ENCODE assay signal across 8 cellular contexts in the genomic region with DNA sequence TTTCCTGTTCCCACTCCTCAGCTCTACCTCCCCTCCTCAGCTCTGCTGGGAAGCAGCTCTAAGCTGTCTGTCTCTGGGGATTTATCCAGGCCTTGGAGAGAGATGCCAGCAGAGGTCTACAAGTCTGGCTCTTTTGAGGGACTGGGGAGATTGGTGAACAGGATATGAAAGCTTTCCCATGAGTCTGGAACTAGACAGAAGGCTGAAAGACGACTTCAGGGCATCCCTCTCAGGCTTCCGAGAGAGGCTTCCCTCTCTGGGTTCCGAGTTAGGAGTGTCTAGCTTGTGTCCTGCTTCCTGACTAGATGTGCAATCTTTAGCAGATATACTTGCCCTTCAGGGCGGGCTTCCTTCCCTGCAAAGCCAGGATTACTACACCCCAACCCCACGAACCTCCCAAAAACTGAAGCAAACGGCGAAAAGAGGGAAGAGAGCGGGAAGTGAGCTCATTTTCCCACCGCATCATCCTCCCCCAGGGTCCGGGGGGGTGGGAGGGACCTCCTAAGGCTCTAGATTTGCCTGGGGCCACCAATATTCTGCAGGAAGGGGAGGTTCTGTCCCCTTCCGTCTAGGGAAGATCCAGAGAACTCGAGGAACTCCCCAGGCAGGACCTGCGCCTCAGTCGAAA. TPM values are rescaled to one million over a fixed set of nuclear protein-coding genes. Genes with fewer than 3 reads are reported as not detected.
DNase-seq lines count a peak whose midpoint lies in the region; ATAC-seq and TF ChIP-seq lines count a peak whose summit lies in the region.

No MANE protein-coding gene starts in this region.

- H3K4me1 ChIP-seq in mucosa of rectum (ENCODE audit: control insufficient read depth in 2 of 2, insufficient read depth in 2 of 2, low read length in 2 of 2) = peaks cover 9 to 13% of the 10 kb centered on the region in 2 donors
- peaks cover 31% of the 10 kb centered on the region for H3K4me1 ChIP-seq in vagina

- TF ChIP-seq POLR2A in vagina (IDR thresholded peaks at IDR 0.05) = no peak

- no peak for TF ChIP-seq CTCF in epithelial cell of proximal tubule (conservative IDR thresholded peaks at IDR 0.05; ENCODE audit: low read depth, low read length)
- no peak for TF ChIP-seq CTCF in vagina (IDR thresholded peaks at IDR 0.05)

- H3K36me3 ChIP-seq in mucosa of rectum (ENCODE audit: control insufficient read depth in 2 of 2, insufficient read depth in 2 of 2, low read length in 2 of 2) (peaks cover 11 to 14% of the 10 kb centered on the region in 2 donors), vagina (no peaks in the 10 kb centered on the region)

- intact Hi-C loops in Right ventricle myocardium inferior (cut with DNase I) (no loop called here), cardiac septum (cut with DNase I) (loop anchor here (5.0 to 10.0 kb wide), 2 partner anchors 120 to 197 kb away; no protein-coding TSS in a partner anchor), vagina (cut with DNase I) (no loop called here)

- H3K27me3 ChIP-seq in mucosa of rectum (ENCODE audit: control insufficient read depth in 2 of 2, insufficient read depth in 2 of 2, low read length in 2 of 2) (no peaks in the 10 kb centered on the region), vagina (no peaks in the 10 kb centered on the region)

- no peaks in the 10 kb centered on the region for H3K9me3 ChIP-seq in mucosa of rectum (ENCODE audit: control insufficient read depth in 2 of 2, low read length in 2 of 2)
- no peaks in the 10 kb centered on the region for H3K9me3 ChIP-seq in vagina

- peak overlapping the region; percentile 78 for H3K4me3 ChIP-seq in epithelial cell of proximal tubule (ENCODE audit: low read depth, low read length)
- peak overlapping the region; percentile 75 to 84 for H3K4me3 ChIP-seq in mucosa of rectum (ENCODE audit: low read length in 2 of 2)
- peak overlapping the region; percentile 70 to 74 for H3K4me3 ChIP-seq in vagina

- ATAC-seq in Right ventricle myocardium inferior (peak; percentile 73), HG03066 (IDR thresholded peaks at IDR 0.05; ENCODE audit: low read depth, unreplicated experiment) (peak; percentile 23), HG02938 (IDR thresholded peaks at IDR 0.05; ENCODE audit: unreplicated experiment) (no peak)

- H3K9ac ChIP-seq in mucosa of rectum (ENCODE audit: low read depth in 1 of 2, low read length in 2 of 2) = peak overlapping the region; percentile 84 to 95

- peak overlapping the region; percentile 81 to 87 for H3K27ac ChIP-seq in mucosa of rectum (ENCODE audit: low read depth in 2 of 2, low read length in 2 of 2)
- peak overlapping the region; percentile 94 for H3K27ac ChIP-seq in vagina

- DNase-seq in Right ventricle myocardium inferior (ENCODE audit: missing footprints) (no peak), cardiac septum (ENCODE audit: low spot score) (no peak), SW480 (ENCODE audit: low spot score) (peak; percentile 11), epithelial cell of proximal tubule (ENCODE audit: low read depth) (no peak), vagina (ENCODE audit: extremely low spot score in 2 of 2) (no peak)

RNA-seq across cellular contexts. Expression of a gene that starts 0.6 kb away (rescaled TPM):
- total RNA-seq in Right ventricle myocardium inferior (10.2 TPM), cardiac septum (8.5 TPM), epithelial cell of proximal tubule (20.1 and 28.8 TPM in 2 replicates), vagina (44.0 TPM)

RNA-seq across cellular contexts. Expression of a gene that starts 47.2 kb away (rescaled TPM):
- 11.6 TPM for total RNA-seq in Right ventricle myocardium inferior
- 17.5 TPM for total RNA-seq in cardiac septum
- total RNA-seq in epithelial cell of proximal tubule = 4.6 and 8.0 TPM in 2 replicates
- total RNA-seq in vagina = 12.3 TPM

RNA-seq across cellular contexts. Expression of a gene that starts 55.1 kb away (rescaled TPM):
- 0.22 TPM for total RNA-seq in Right ventricle myocardium inferior
- total RNA-seq in cardiac septum = 0.11 TPM
- 0.22 and 0.81 TPM in 2 replicates for total RNA-seq in epithelial cell of proximal tubule
- total RNA-seq in vagina = not detected
